In the genomic region with DNA sequence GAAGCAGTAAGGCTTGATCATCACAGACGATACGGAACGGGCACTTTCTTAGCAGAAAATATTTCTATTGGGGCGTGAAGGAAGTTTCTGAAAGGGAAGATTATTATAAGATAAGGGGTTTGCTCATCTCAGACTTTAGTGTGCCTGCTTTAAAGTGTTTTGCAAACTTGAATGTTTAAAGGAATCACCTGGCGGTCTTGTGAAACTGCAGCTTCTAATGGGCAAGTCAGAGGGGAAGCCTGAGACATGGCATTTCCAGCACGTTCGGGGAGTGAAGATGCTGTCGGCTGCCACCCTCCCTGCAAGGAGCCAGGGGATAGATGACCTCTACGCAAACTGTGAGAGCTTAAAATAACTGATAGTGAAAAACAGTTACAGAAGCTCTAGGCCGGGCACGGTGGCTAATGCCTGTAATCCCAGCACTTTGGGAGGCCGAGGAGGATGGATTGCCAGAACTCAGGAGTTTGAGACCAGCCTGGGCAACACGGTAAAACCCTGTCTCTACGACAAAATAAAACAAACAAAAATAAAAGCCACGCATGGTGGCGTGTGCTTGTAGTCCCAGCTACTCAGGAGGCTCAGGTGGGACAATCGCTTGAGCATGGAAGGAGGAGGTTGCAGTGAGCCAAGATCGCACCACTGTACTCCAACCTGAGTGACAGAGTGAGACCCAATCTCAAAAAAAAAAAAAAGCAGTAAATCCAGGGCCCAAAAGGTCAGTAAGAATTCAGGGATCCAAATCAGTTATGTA, we compare ENCODE assay signal across 8 cellular contexts. TPM values are rescaled to one million over a fixed set of nuclear protein-coding genes. Genes with fewer than 3 reads are reported as not detected.
DNase-seq lines count a peak whose midpoint lies in the region; ATAC-seq lines count a peak whose summit lies in the region.

No MANE protein-coding gene starts in this region.

- peaks cover 44% of the 10 kb centered on the region for H3K4me1 Mint-ChIP-seq in activated T-cell treated with anti-CD3 and anti-CD28 coated beads, Interleukin-2, amount 50 U/mL, for 24 hours (ENCODE audit: low read depth)

- H3K4me1 ChIP-seq in iPS-20b (ENCODE audit: insufficient read depth, low read length): peaks cover 6% of the 10 kb centered on the region; the same call in 1 of the 2 replicates
- H3K4me1 ChIP-seq in subcutaneous abdominal adipose tissue (ENCODE audit: control insufficient read depth in 5 of 5, insufficient read depth in 5 of 5, low read length in 5 of 5): peaks cover 0 to 48% (median 39%) of the 10 kb centered on the region in 5 donors

- peak overlapping the region; percentile 89 for H3K27ac Mint-ChIP-seq in activated T-cell treated with anti-CD3 and anti-CD28 coated beads, Interleukin-2, amount 50 U/mL, for 24 hours
- H3K27ac Mint-ChIP-seq in activated naive CD4-positive, alpha-beta T cell treated with anti-CD3 and anti-CD28 coated beads, Interleukin-2, amount 50 U/mL, for 72 hours: peak overlapping the region; percentile 85 to 86

- H3K36me3 ChIP-seq in iPS-20b (ENCODE audit: insufficient read depth, low read depth, low read length): no peaks in the 10 kb centered on the region
- no peaks in the 10 kb centered on the region for H3K36me3 ChIP-seq in subcutaneous abdominal adipose tissue (ENCODE audit: control insufficient read depth in 5 of 5, insufficient read depth in 5 of 5, low read length in 5 of 5)

- H3K4me3 ChIP-seq in iPS-20b (ENCODE audit: low read length) (peak overlapping the region; percentile 66), subcutaneous abdominal adipose tissue (ENCODE audit: low read depth in 1 of 5, low read length in 5 of 5) (peak overlapping the region; percentile 39 to 86 (median 82))

- ATAC-seq in activated naive CD4-positive, alpha-beta T cell treated with anti-CD3 and anti-CD28 coated beads, Interleukin-2, amount 50 U/mL, for 72 hours: no peak
- no peak for ATAC-seq in HG02588 (IDR thresholded peaks at IDR 0.05; ENCODE audit: unreplicated experiment)

- no peaks in the 10 kb centered on the region; the same call in 1 of the 2 replicates for H3K27me3 ChIP-seq in iPS-20b (ENCODE audit: insufficient read depth, low read length)
- no peaks in the 10 kb centered on the region for H3K27me3 ChIP-seq in subcutaneous abdominal adipose tissue (ENCODE audit: control insufficient read depth in 5 of 5, insufficient read depth in 4 of 5, low read length in 5 of 5)

- peak overlapping the region; percentile 88 for H3K4me3 Mint-ChIP-seq in activated T-cell treated with anti-CD3 and anti-CD28 coated beads, Interleukin-2, amount 50 U/mL, for 24 hours

- intact Hi-C loops in posterior vena cava (cut with DNase I): no loop called here

- H3K27ac ChIP-seq in iPS-20b (ENCODE audit: low read length) (no peak overlapping the region), subcutaneous abdominal adipose tissue (ENCODE audit: low read depth, low read length) (peak overlapping the region; percentile 84)

- H3K36me3 Mint-ChIP-seq in activated T-cell treated with anti-CD3 and anti-CD28 coated beads, Interleukin-2, amount 50 U/mL, for 24 hours (ENCODE audit: low read depth): peaks cover 6% of the 10 kb centered on the region
- peaks cover 0 to 5% of the 10 kb centered on the region in 2 donors for H3K36me3 Mint-ChIP-seq in activated naive CD4-positive, alpha-beta T cell treated with anti-CD3 and anti-CD28 coated beads, Interleukin-2, amount 50 U/mL, for 72 hours

- no peaks in the 10 kb centered on the region for H3K9me3 Mint-ChIP-seq in activated T-cell treated with anti-CD3 and anti-CD28 coated beads, Interleukin-2, amount 50 U/mL, for 24 hours
- no peaks in the 10 kb centered on the region for H3K9me3 Mint-ChIP-seq in activated naive CD4-positive, alpha-beta T cell treated with anti-CD3 and anti-CD28 coated beads, Interleukin-2, amount 50 U/mL, for 72 hours

- H3K9ac ChIP-seq in iPS-20b (ENCODE audit: low read depth, low read length) (peak overlapping the region; percentile 17; the same call in 1 of the 2 replicates), subcutaneous abdominal adipose tissue (ENCODE audit: low read length in 5 of 5) (peak overlapping the region; percentile 75 to 88 (median 81))

- H3K9me3 ChIP-seq in iPS-20b (ENCODE audit: insufficient read depth, low read depth, low read length) (no peaks in the 10 kb centered on the region), subcutaneous abdominal adipose tissue (ENCODE audit: control insufficient read depth in 5 of 5, low read length in 5 of 5) (no peaks in the 10 kb centered on the region)

- DNase-seq in activated T-cell treated with anti-CD3 and anti-CD28 coated beads, Interleukin-2, amount 50 U/mL, for 24 hours: peak; percentile 36
- DNase-seq in activated T-cell treated with anti-CD3 and anti-CD28 coated beads, Interleukin-2, amount 50 U/mL, for 1 hour: no peak
- DNase-seq in activated naive CD4-positive, alpha-beta T cell treated with anti-CD3 and anti-CD28 coated beads, Interleukin-2, amount 50 U/mL, for 72 hours (ENCODE audit: low spot score in 2 of 2): peak in 1 of 2 donors; percentile 7
- no peak for DNase-seq in NCI-H2196 (lab: John Stamatoyannopoulos, UW; ENCODE audit: unreplicated experiment)
- no peak for DNase-seq in posterior vena cava (ENCODE audit: low spot score)

- H3K27me3 Mint-ChIP-seq in activated T-cell treated with anti-CD3 and anti-CD28 coated beads, Interleukin-2, amount 50 U/mL, for 24 hours: no peaks in the 10 kb centered on the region

RNA-seq across cellular contexts. Expression of a gene that starts 2.3 kb away (rescaled TPM):
- total RNA-seq in activated naive CD4-positive, alpha-beta T cell treated with anti-CD3 and anti-CD28 coated beads, Interleukin-2, amount 50 U/mL, for 72 hours: 1 to 10 TPM; 8.3 to 8.9 TPM
- 10 to 100 TPM; 16.3 to 17.5 TPM for total RNA-seq in posterior vena cava
